8 cellular contexts compared by ENCODE assay signal in the genomic region with DNA sequence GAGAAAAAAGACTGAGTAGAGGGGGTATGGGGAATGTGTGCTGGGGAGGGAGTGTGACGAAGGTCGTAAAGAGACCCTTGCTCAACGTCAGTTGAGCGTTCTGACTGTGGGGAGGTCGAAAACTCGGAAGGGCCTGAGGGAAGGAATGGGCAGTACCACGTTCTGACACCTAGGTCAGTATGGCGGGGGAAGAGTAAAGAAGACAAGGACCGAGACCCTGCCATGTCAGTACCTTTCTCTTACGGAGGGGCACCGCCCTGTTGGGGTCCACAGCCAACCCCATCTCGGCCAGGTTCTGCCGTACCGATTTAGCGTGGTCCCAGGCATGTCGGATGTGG. TPM values are rescaled to one million over a fixed set of nuclear protein-coding genes. Genes with fewer than 3 reads are reported as not detected.
DNase-seq lines count a peak whose midpoint lies in the region; ATAC-seq and TF ChIP-seq lines count a peak whose summit lies in the region.

No MANE protein-coding gene starts in this region.

- H3K27ac ChIP-seq in cardiac muscle cell (peak overlapping the region; percentile 54), SK-N-MC (peak overlapping the region; percentile 97; the same call in 1 of the 2 replicates), neutrophil (peak overlapping the region; percentile 93)

- DNase-seq in cardiac muscle cell (ENCODE audit: low read depth in 1 of 2, low spot score in 1 of 2) = peak; percentile 26 to 32
- DNase-seq in cardiac septum (ENCODE audit: low spot score) = no peak
- DNase-seq in SK-N-MC (ENCODE audit: low read depth, low spot score) = no peak
- DNase-seq in omental fat pad (ENCODE audit: low spot score) = no peak
- DNase-seq in NCI-H128 (lab: John Stamatoyannopoulos, UW; ENCODE audit: unreplicated experiment) = no peak

- H3K9ac ChIP-seq in SK-N-MC (ENCODE audit: insufficient read length) = peak overlapping the region; percentile 96

- ATAC-seq in esophagus mucosa = peak; percentile 2
- no peak for ATAC-seq in omental fat pad (ENCODE audit: low FRiP score)
- no peak for ATAC-seq in HG03097 (IDR thresholded peaks at IDR 0.05; ENCODE audit: low FRiP score, unreplicated experiment)

- H3K9me3 ChIP-seq in cardiac muscle cell (ENCODE audit: low read depth) = no peaks in the 10 kb centered on the region
- no peaks in the 10 kb centered on the region for H3K9me3 ChIP-seq in SK-N-MC (ENCODE audit: low read depth, low read length)
- no peaks in the 10 kb centered on the region for H3K9me3 ChIP-seq in neutrophil

- H3K4me1 ChIP-seq in cardiac muscle cell (ENCODE audit: low read depth) (peaks cover 7% of the 10 kb centered on the region), neutrophil (ENCODE audit: control insufficient read depth in 1 of 2, insufficient read depth in 1 of 2, low read depth in 1 of 2, low read length in 1 of 2) (peaks cover 17 to 21% of the 10 kb centered on the region in 2 experiments)

- TF ChIP-seq CTCF in cardiac muscle cell (IDR thresholded peaks at IDR 0.05; ENCODE audit: low read depth, low read length) (no peak), neutrophil (IDR thresholded peaks at IDR 0.05) (no peak), omental fat pad (IDR thresholded peaks at IDR 0.05) (no peak)

- intact Hi-C loops in cardiac septum (cut with DNase I) = loop anchor here (2.0 kb wide), 1 partner anchor 27 kb away; a partner anchor contains a TSS

- H3K4me3 ChIP-seq in cardiac muscle cell = peak overlapping the region; percentile 62
- H3K4me3 ChIP-seq in SK-N-MC = peak overlapping the region; percentile 86
- H3K4me3 ChIP-seq in neutrophil (ENCODE audit: low read depth in 1 of 2, low read length in 1 of 2) = peak overlapping the region; percentile 78 to 83

- H3K27me3 ChIP-seq in cardiac muscle cell (no peaks in the 10 kb centered on the region), neutrophil (no peaks in the 10 kb centered on the region)

- H3K36me3 ChIP-seq in cardiac muscle cell (peaks cover 14% of the 10 kb centered on the region), SK-N-MC (ENCODE audit: insufficient read depth, low read length) (peaks cover 51% of the 10 kb centered on the region), neutrophil (peaks cover 14% of the 10 kb centered on the region)

RNA-seq across cellular contexts. Expression of a gene that starts 0.4 kb away (rescaled TPM):
- 11.5 and 18.0 TPM in 2 replicates for total RNA-seq in cardiac muscle cell
- polyA plus RNA-seq in cardiac muscle cell = 52.0 and 56.7 TPM in 2 replicates
- 22.5 TPM for total RNA-seq in cardiac septum
- total RNA-seq in esophagus mucosa = 39.5 TPM
- 10 to 100 TPM in 3 of 4 donors, 1 to 10 TPM in 1; 6.1 to 84.7 (median 24.3) TPM for total RNA-seq in omental fat pad

RNA-seq across cellular contexts. Expression of a gene that starts 0.6 kb away (rescaled TPM):
- total RNA-seq in cardiac muscle cell (203 and 313 TPM in 2 replicates), cardiac septum (266 TPM), esophagus mucosa (101 TPM), omental fat pad (100 to 1,000 TPM; 105 to 134 (median 116) TPM)
- polyA plus RNA-seq in cardiac muscle cell = 273 and 388 TPM in 2 replicates

RNA-seq across cellular contexts. Expression of a gene that starts 22.7 kb away (rescaled TPM):
- 10.3 and 29.5 TPM in 2 replicates for total RNA-seq in cardiac muscle cell
- polyA plus RNA-seq in cardiac muscle cell = 7.8 and 9.6 TPM in 2 replicates
- 11.4 TPM for total RNA-seq in cardiac septum
- total RNA-seq in esophagus mucosa = 4.2 TPM
- 10 to 100 TPM in 1 of 4 donors, 1 to 10 TPM in 3; 4.2 to 12.1 (median 6.7) TPM for total RNA-seq in omental fat pad

RNA-seq across cellular contexts. Expression of a gene that starts 26.4 kb away (rescaled TPM):
- 118 and 160 TPM in 2 replicates for total RNA-seq in cardiac muscle cell
- polyA plus RNA-seq in cardiac muscle cell = 125 and 134 TPM in 2 replicates
- 104 TPM for total RNA-seq in cardiac septum
- total RNA-seq in esophagus mucosa = 58.8 TPM
- total RNA-seq in omental fat pad = 100 to 1,000 TPM in 1 of 4 donors, 10 to 100 TPM in 3; 77.0 to 103 (median 85.6) TPM

RNA-seq across cellular contexts. Expression of a gene that starts 28.4 kb away (rescaled TPM):
- total RNA-seq in cardiac muscle cell (187 and 224 TPM in 2 replicates), cardiac septum (252 TPM), esophagus mucosa (266 TPM), omental fat pad (100 to 1,000 TPM; 119 to 171 (median 128) TPM)
- 159 and 222 TPM in 2 replicates for polyA plus RNA-seq in cardiac muscle cell

Comparison
In these comparisons a context has a peak if more than half of its experiments do, and no peak if none do; other contexts are left out.
1. DNase-seq: peak in cardiac muscle cell (2 of 2); none in cardiac septum (single experiment), SK-N-MC (single experiment), omental fat pad (single experiment) and NCI-H128 (single experiment).
2. Peak in every context shown above with its lines, with median percentiles within 50 percentile points of each other: H3K27ac ChIP-seq and H3K4me3 ChIP-seq.